In genomic region chr5:133240425-133241091, GRCh38 we compare ENCODE assay signal across 9 cellular contexts.
DNase-seq lines count a peak whose midpoint lies in the region; ATAC-seq and TF ChIP-seq lines count a peak whose summit lies in the region.
"Had no signal": no experiment of that assay in that cellular context is flagged by ENCODE, and none has a peak within 500 bp of the region (broad histone marks: within the 10 kb centered on the region; RNA-seq: fewer than 3 reads in every experiment).

No MANE protein-coding gene starts in this region.

- H3K4me3 ChIP-seq in right lobe of liver = no peak overlapping the region

- intact Hi-C loops in right lobe of liver (cut with DNase I) = loop anchor here in 1 of 2 donors (10.0 kb wide), 1 partner anchor 126 kb away; no protein-coding TSS in a partner anchor

- H3K4me1 Mint-ChIP-seq in activated naive CD8-positive, alpha-beta T cell treated with anti-CD3 and anti-CD28 coated beads, Interleukin-2, amount 50 U/mL, for 24 hours = peaks cover 11% of the 10 kb centered on the region

- peak; percentile 71 for ATAC-seq in GM21526 (IDR thresholded peaks at IDR 0.05; ENCODE audit: low FRiP score, unreplicated experiment)
- ATAC-seq in activated naive CD8-positive, alpha-beta T cell treated with anti-CD3 and anti-CD28 coated beads, Interleukin-2, amount 50 U/mL, for 24 hours = peak; percentile 85
- peak; percentile 68 to 91 (median 83) for ATAC-seq in right lobe of liver
- no peak for ATAC-seq in HG02970 (IDR thresholded peaks at IDR 0.05; ENCODE audit: low FRiP score, unreplicated experiment)

- TF ChIP-seq POLR2A in right lobe of liver (IDR thresholded peaks at IDR 0.05) = no peak

- no peaks in the 10 kb centered on the region for H3K27me3 ChIP-seq in right lobe of liver

- H3K9me3 Mint-ChIP-seq in activated naive CD8-positive, alpha-beta T cell treated with anti-CD3 and anti-CD28 coated beads, Interleukin-2, amount 50 U/mL, for 24 hours = no peaks in the 10 kb centered on the region
- H3K9me3 Mint-ChIP-seq: nephron had no signal

- H3K27ac ChIP-seq in right lobe of liver = peak overlapping the region in 1 of 3 donors; percentile 3

- TF ChIP-seq CTCF in right lobe of liver (IDR thresholded peaks at IDR 0.05) = no peak

- 69% methylated on average over 5 of the region's 9 CpGs for WGBS in right lobe of liver (ENCODE audit: insufficient coverage, low coverage, low lambda C conversion rate, missing lambda C conversion rate)

- H3K4me3 Mint-ChIP-seq in activated naive CD8-positive, alpha-beta T cell treated with anti-CD3 and anti-CD28 coated beads, Interleukin-2, amount 50 U/mL, for 24 hours = no peak overlapping the region
- H3K4me3 Mint-ChIP-seq: nephron had no signal

- no peaks in the 10 kb centered on the region for H3K9me3 ChIP-seq in right lobe of liver

- no peak overlapping the region for H3K27ac Mint-ChIP-seq in activated naive CD8-positive, alpha-beta T cell treated with anti-CD3 and anti-CD28 coated beads, Interleukin-2, amount 50 U/mL, for 24 hours
- H3K27ac Mint-ChIP-seq: nephron had no signal

- DNase-seq in EH (ENCODE audit: low read depth) = peak; percentile 98
- DNase-seq in MV-4-11 (lab: John Stamatoyannopoulos, UW) = peak; percentile 94
- peak; percentile 36 for DNase-seq in activated naive CD8-positive, alpha-beta T cell treated with anti-CD3 and anti-CD28 coated beads, Interleukin-2, amount 50 U/mL, for 24 hours
- no peak for DNase-seq in right lobe of liver
- no peak for DNase-seq in NCI-H2081 (lab: John Stamatoyannopoulos, UW)
- DNase-seq in NCI-H1105 (lab: John Stamatoyannopoulos, UW) = no peak

- H3K4me1 ChIP-seq in right lobe of liver = no peaks in the 10 kb centered on the region

- no peaks in the 10 kb centered on the region for H3K36me3 ChIP-seq in right lobe of liver

- no peaks in the 10 kb centered on the region for H3K36me3 Mint-ChIP-seq in activated naive CD8-positive, alpha-beta T cell treated with anti-CD3 and anti-CD28 coated beads, Interleukin-2, amount 50 U/mL, for 24 hours (ENCODE audit: low read depth)

- H3K27me3 Mint-ChIP-seq in activated naive CD8-positive, alpha-beta T cell treated with anti-CD3 and anti-CD28 coated beads, Interleukin-2, amount 50 U/mL, for 24 hours = no peaks in the 10 kb centered on the region

Comparison
In these comparisons a context has a peak if more than half of its experiments do, and no peak if none do; other contexts are left out.
1. DNase-seq: peak in EH (single experiment), MV-4-11 (single experiment) and activated naive CD8-positive, alpha-beta T cell treated with anti-CD3 and anti-CD28 coated beads, Interleukin-2, amount 50 U/mL, for 24 hours (single experiment); none in right lobe of liver (0 of 3), NCI-H2081 (0 of 2) and NCI-H1105 (single experiment).